ENCODE assay signal across 1 cellular context in the genomic region with DNA sequence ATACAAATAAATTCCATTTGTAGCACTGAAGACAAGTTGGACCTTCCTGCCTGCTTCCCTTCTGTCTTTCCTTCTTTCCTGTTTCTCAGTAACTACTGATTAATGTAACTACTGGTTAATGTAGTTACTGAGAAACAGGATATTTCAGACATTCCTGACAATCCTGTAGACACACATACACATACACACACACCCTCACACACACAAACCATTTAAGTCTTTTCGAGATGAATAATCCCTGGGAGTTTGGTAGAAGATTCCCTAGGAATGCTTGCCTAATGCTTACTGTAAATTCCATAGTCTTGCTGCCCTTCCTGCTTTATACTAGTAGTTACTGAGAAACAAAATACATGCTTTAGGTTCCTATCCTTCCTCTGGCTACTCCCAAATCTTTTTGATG.
TF ChIP-seq lines count a peak whose summit lies in the region.

No MANE protein-coding gene starts in this region.

TF ChIP-seq in IMR-90, 13 proteins besides CTCF, POLR2A, EP300 and RAD21:
- TF ChIP-seq CEBPB (IDR thresholded peaks at IDR 0.05; ENCODE audit: low read depth, low read length), result peak; percentile 72
- TF ChIP-seq NFE2L2 (IDR thresholded peaks at IDR 0.05; ENCODE audit: low read depth, low read length), result no peak
TF ChIP-seq in IMR-90: peak in this region for 1.
